Comparison of ENCODE assay signal across 14 cellular contexts in the genomic region with DNA sequence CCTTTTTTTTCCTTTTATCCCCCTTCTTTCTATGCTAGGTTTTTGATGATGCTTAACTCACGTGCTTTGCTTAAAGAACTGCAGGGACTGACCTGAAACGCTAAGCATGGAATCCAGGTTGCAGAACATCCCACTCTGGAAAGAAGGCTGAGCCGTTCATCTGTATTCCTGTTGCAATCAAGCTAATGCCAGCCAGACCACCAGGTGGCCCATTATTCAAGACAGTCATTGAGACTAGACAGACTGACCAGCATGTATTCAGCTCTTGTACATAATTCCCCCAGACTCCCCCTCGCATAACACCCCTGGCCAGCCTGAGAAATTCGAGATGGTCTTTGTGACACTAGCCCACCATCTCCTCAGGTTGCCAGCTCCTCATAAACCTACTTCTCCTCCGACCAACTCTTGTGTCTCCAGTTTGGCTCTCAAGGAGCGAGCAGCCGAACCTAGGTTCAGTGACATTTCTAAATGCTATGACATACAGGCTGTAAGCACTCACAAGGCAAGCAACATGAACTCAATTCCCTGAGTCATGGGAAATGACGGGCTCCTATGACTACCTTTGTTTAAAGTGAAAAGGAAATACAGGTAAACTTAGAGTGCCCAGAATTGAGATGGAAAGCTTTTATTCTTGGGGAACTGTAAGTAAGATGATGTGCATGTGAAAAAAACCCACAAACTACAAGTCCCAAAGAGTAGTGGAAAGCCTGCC.
DNase-seq lines count a peak whose midpoint lies in the region; ATAC-seq, FAIRE-seq and TF ChIP-seq lines count a peak whose summit lies in the region.
"Had no signal": no experiment of that assay in that cellular context is flagged by ENCODE, and none has a peak within 500 bp of the region (broad histone marks: within the 10 kb centered on the region; RNA-seq: fewer than 3 reads in every experiment).

No MANE protein-coding gene starts in this region.

- H3K9me3 ChIP-seq in AG04450 (ENCODE audit: control insufficient read depth, insufficient read depth, low read length): peaks cover 12% of the 10 kb centered on the region; the same call in 1 of the 2 replicates
- peaks cover 3% of the 10 kb centered on the region for H3K9me3 ChIP-seq in astrocyte (ENCODE audit: insufficient read depth, low read depth, low read length)
- H3K9me3 ChIP-seq: prostate gland had no signal

- POLR2A ChIA-PET in AG04450 (lab: Yijun Ruan, JAX): no interaction called here

- H3K4me3 ChIP-seq in AG04450 (ENCODE audit: low read depth, low read length): no peak overlapping the region
- H3K4me3 ChIP-seq in astrocyte (ENCODE audit: insufficient read depth, low read depth, low read length): no peak overlapping the region
- H3K4me3 ChIP-seq in fibroblast of the aortic adventitia (ENCODE audit: low read depth, low read length): no peak overlapping the region
- H3K4me3 ChIP-seq: prostate gland had no signal

- H3K4me3 Mint-ChIP-seq in astrocyte (ENCODE audit: unreplicated experiment): no peak overlapping the region
- no peak overlapping the region for H3K4me3 Mint-ChIP-seq in stimulated activated memory B cell treated with anti-CD40 and anti-IgM and Interleukin-4, amounts not matched to agents 10 μg/mL and 1 μg/mL and 100 μg/mL, for 72 hours
- H3K4me3 Mint-ChIP-seq: B cell had no signal

- no peaks in the 10 kb centered on the region for H3K4me1 ChIP-seq in astrocyte (ENCODE audit: insufficient read depth, low read length)
- H3K4me1 ChIP-seq: prostate gland had no signal

- peaks cover 15% of the 10 kb centered on the region for H3K9me3 Mint-ChIP-seq in astrocyte (ENCODE audit: unreplicated experiment)
- H3K9me3 Mint-ChIP-seq in stimulated activated memory B cell treated with anti-CD40 and anti-IgM and Interleukin-4, amounts not matched to agents 10 μg/mL and 1 μg/mL and 100 μg/mL, for 72 hours: peaks cover 10% of the 10 kb centered on the region

- H3K4me2 ChIP-seq in astrocyte (ENCODE audit: low read length): no peak overlapping the region

- H3K27ac Mint-ChIP-seq in astrocyte (ENCODE audit: unreplicated experiment): no peak overlapping the region
- H3K27ac Mint-ChIP-seq in stimulated activated memory B cell treated with anti-CD40 and anti-IgM and Interleukin-4, amounts not matched to agents 10 μg/mL and 1 μg/mL and 100 μg/mL, for 72 hours: no peak overlapping the region
- H3K27ac Mint-ChIP-seq: B cell had no signal

- ATAC-seq in stimulated activated memory B cell treated with anti-CD40 and anti-IgM and Interleukin-4, amounts not matched to agents 10 μg/mL and 1 μg/mL and 100 μg/mL, for 72 hours: no peak

- no peaks in the 10 kb centered on the region for H3K27me3 ChIP-seq in AG04450 (ENCODE audit: control insufficient read depth, insufficient read depth, low read length)
- no peaks in the 10 kb centered on the region for H3K27me3 ChIP-seq in astrocyte (ENCODE audit: insufficient read depth, low read length)

- DNase-seq in AG04450 (ENCODE audit: low read depth, low spot score) (no peak), HT-29 (ENCODE audit: low spot score) (peak; percentile 24), astrocyte (ENCODE audit: low read depth) (no peak), fibroblast of the aortic adventitia (ENCODE audit: low read depth) (peak; percentile 7), SIG-M5 (lab: John Stamatoyannopoulos, UW) (no peak), NCI-H128 (lab: John Stamatoyannopoulos, UW; ENCODE audit: unreplicated experiment) (no peak), NCI-H526 treated with DMSO at 0.1 percent for 48 hours (lab: John Stamatoyannopoulos, UW) (no peak)
- DNase-seq: activated CD4-positive, alpha-beta T cell treated with anti-CD3 and anti-CD28 coated beads, Interleukin-2, amount 50 U/mL, for 1 hour; amniotic stem cell; NCI-H510A treated with DMSO at 0.1 percent for 48 hours; T-helper 9 cell had no signal

- no peaks in the 10 kb centered on the region for H3K36me3 ChIP-seq in astrocyte (ENCODE audit: insufficient read depth, low read length)
- H3K36me3 ChIP-seq: prostate gland had no signal

- H3K27ac ChIP-seq in AG04450 (ENCODE audit: low read depth, low read length) (no peak overlapping the region), astrocyte (ENCODE audit: low read depth, low read length) (no peak overlapping the region)
- H3K27ac ChIP-seq: prostate gland had no signal

- H4K20me1 ChIP-seq in astrocyte (ENCODE audit: insufficient read depth, low read length): no peaks in the 10 kb centered on the region

- FAIRE-seq in astrocyte (lab: Jason Lieb, UNC): no peak

- no peaks in the 10 kb centered on the region for H3K4me1 Mint-ChIP-seq in astrocyte (ENCODE audit: low read depth, unreplicated experiment)
- H3K4me1 Mint-ChIP-seq in stimulated activated memory B cell treated with anti-CD40 and anti-IgM and Interleukin-4, amounts not matched to agents 10 μg/mL and 1 μg/mL and 100 μg/mL, for 72 hours: no peaks in the 10 kb centered on the region
- H3K4me1 Mint-ChIP-seq: B cell had no signal

- no peak overlapping the region for H2AFZ ChIP-seq in astrocyte (ENCODE audit: low read depth, low read length)

- H3K27me3 Mint-ChIP-seq in astrocyte (ENCODE audit: low read depth, unreplicated experiment): no peaks in the 10 kb centered on the region
- peaks cover 30% of the 10 kb centered on the region for H3K27me3 Mint-ChIP-seq in stimulated activated memory B cell treated with anti-CD40 and anti-IgM and Interleukin-4, amounts not matched to agents 10 μg/mL and 1 μg/mL and 100 μg/mL, for 72 hours

- H3K9ac ChIP-seq in astrocyte (ENCODE audit: low read length): no peak overlapping the region

- H3K36me3 Mint-ChIP-seq in astrocyte (ENCODE audit: low read depth, unreplicated experiment): no peaks in the 10 kb centered on the region
- H3K36me3 Mint-ChIP-seq in stimulated activated memory B cell treated with anti-CD40 and anti-IgM and Interleukin-4, amounts not matched to agents 10 μg/mL and 1 μg/mL and 100 μg/mL, for 72 hours: no peaks in the 10 kb centered on the region

- H3K79me2 ChIP-seq in astrocyte (ENCODE audit: insufficient read depth, low read length): no peaks in the 10 kb centered on the region

- CTCF ChIA-PET in AG04450 (lab: Charles Lee): no interaction called here

- TF ChIP-seq CTCF in AG04450 (IDR thresholded peaks at IDR 0.05; ENCODE audit: low read depth, low read length) (0 out of 2 replicates have a peak, but pooled peaks have one; percentile 17), astrocyte (IDR thresholded peaks at IDR 0.05; ENCODE audit: insufficient read depth, low read depth, low read length) (peak; percentile 9), fibroblast of the aortic adventitia (IDR thresholded peaks at IDR 0.05; ENCODE audit: insufficient read depth, low read length) (peak; percentile 10)

Comparison
In these comparisons a context has a peak if more than half of its experiments do, and no peak if none do; other contexts are left out.
1. DNase-seq: peak in HT-29 (single experiment) and fibroblast of the aortic adventitia (single experiment); none in AG04450 (single experiment), astrocyte (single experiment), SIG-M5 (single experiment), NCI-H128 (single experiment) and NCI-H526 treated with DMSO at 0.1 percent for 48 hours (single experiment).
2. Peak in every context shown above with its lines, with median percentiles within 50 percentile points of each other: CTCF ChIP-seq.